ENCODE assay signal across 23 cellular contexts in genomic region chr2:76256689-76257088, GRCh38.
"Had no signal": no experiment of that assay in that cellular context is flagged by ENCODE, and none has a peak within 500 bp of the region (broad histone marks: within the 10 kb centered on the region; RNA-seq: fewer than 3 reads in every experiment).

No MANE protein-coding gene starts in this region.

- H3K27ac ChIP-seq: gastrocnemius medialis, tibial artery had no signal

- H3K36me3 Mint-ChIP-seq: activated naive CD8-positive, alpha-beta T cell treated with anti-CD3 and anti-CD28 coated beads, Interleukin-2, amount 10 ng/mL, durations not matched to agents 7 days and 5 days; stimulated activated effector memory CD8-positive, alpha-beta T cell treated with anti-CD3 and anti-CD28 coated beads, Interleukin-12 subunit alpha, Interleukin-12 subunit beta, amount 100 ng/mL, for 72 hours had no signal

- ATAC-seq: activated T-cell treated with anti-CD3 and anti-CD28 coated beads, Interleukin-2, amount 50 U/mL, for 4 hours; esophagus mucosa; gastrocnemius medialis; mucosa of descending colon; sciatic nerve; stimulated activated effector memory CD8-positive, alpha-beta T cell treated with anti-CD3 and anti-CD28 coated beads, Interleukin-12 subunit alpha, Interleukin-12 subunit beta, amount 100 ng/mL, for 72 hours; stimulated activated naive CD8-positive, alpha-beta T cell treated with anti-CD3 and anti-CD28 coated beads, Interleukin-15, amount 100 ng/mL, for 72 hours had no signal

- H3K27ac Mint-ChIP-seq: activated naive CD4-positive, alpha-beta T cell treated with anti-CD3 and anti-CD28 coated beads for 36 hours; activated naive CD8-positive, alpha-beta T cell treated with anti-CD3 and anti-CD28 coated beads, Interleukin-2, amount 10 ng/mL, durations not matched to agents 7 days and 5 days; activated T-helper 2 cell treated with anti-CD3 and anti-CD28 coated beads, Interferon-gamma antibody, Interleukin-2, Interleukin-4, amounts not matched to agents 10 μg/mL and 5 μg/mL and 100 μg/mL, durations not matched to agents 14 hours and 24 hours and 36 hours; stimulated activated effector memory CD8-positive, alpha-beta T cell treated with anti-CD3 and anti-CD28 coated beads, Interleukin-12 subunit alpha, Interleukin-12 subunit beta, amount 100 ng/mL, for 72 hours; stimulated activated naive CD8-positive, alpha-beta T cell treated with anti-CD3 and anti-CD28 coated beads, Interleukin-15, amount 100 ng/mL, for 72 hours; T-helper 1 cell treated with Interleukin-12 subunit alpha and Interleukin-12 subunit beta and Interleukin-4 antibody, amounts not matched to agents 30 μg/mL and 1 μg/mL, for 36 hours had no signal

- DNase-seq: activated CD4-positive, alpha-beta T cell treated with anti-CD3 and anti-CD28 coated beads for 4 hours; activated CD4-positive, alpha-beta T cell treated with anti-CD3 and anti-CD28 coated beads, Interleukin-2, amount 50 U/mL, for 48 hours; activated CD4-positive, CD25-positive, alpha-beta regulatory T cell; activated CD8-positive, alpha-beta memory T cell treated with anti-CD3 and anti-CD28 coated beads, Interleukin-2, amount 50 U/mL, for 48 hours; activated naive CD4-positive, alpha-beta T cell treated with anti-CD3 and anti-CD28 coated beads for 36 hours; activated naive CD8-positive, alpha-beta T cell treated with anti-CD3 and anti-CD28 coated beads, Interleukin-2, amount 10 ng/mL, durations not matched to agents 7 days and 5 days; activated T-cell treated with anti-CD3 and anti-CD28 coated beads, Interleukin-2, amount 50 U/mL, for 4 hours; amniotic stem cell; gastrocnemius medialis; hypothalamus; mesenchymal stem cell; mucosa of descending colon; small intestine; stimulated activated CD4-positive, alpha-beta T cell treated with anti-CD3 and anti-CD28 coated beads, Interleukin-2, amount 100 ng/mL, for 24 hours; stimulated activated naive CD8-positive, alpha-beta T cell treated with anti-CD3 and anti-CD28 coated beads, Interleukin-15, amount 100 ng/mL, for 72 hours; T1000; tibial artery had no signal

- H3K4me3 ChIP-seq: gastrocnemius medialis, mucosa of descending colon, tibial artery had no signal

- H3K9me3 ChIP-seq: gastrocnemius medialis, mucosa of descending colon, tibial artery had no signal

- H3K4me1 ChIP-seq: gastrocnemius medialis, tibial artery had no signal

- H3K36me3 ChIP-seq: gastrocnemius medialis, tibial artery had no signal

- H3K4me1 Mint-ChIP-seq: activated naive CD8-positive, alpha-beta T cell treated with anti-CD3 and anti-CD28 coated beads, Interleukin-2, amount 10 ng/mL, durations not matched to agents 7 days and 5 days; stimulated activated effector memory CD8-positive, alpha-beta T cell treated with anti-CD3 and anti-CD28 coated beads, Interleukin-12 subunit alpha, Interleukin-12 subunit beta, amount 100 ng/mL, for 72 hours; stimulated activated naive CD8-positive, alpha-beta T cell treated with anti-CD3 and anti-CD28 coated beads, Interleukin-15, amount 100 ng/mL, for 72 hours had no signal

- H3K4me3 Mint-ChIP-seq: activated naive CD4-positive, alpha-beta T cell treated with anti-CD3 and anti-CD28 coated beads for 36 hours; activated naive CD8-positive, alpha-beta T cell treated with anti-CD3 and anti-CD28 coated beads, Interleukin-2, amount 10 ng/mL, durations not matched to agents 7 days and 5 days; activated T-cell treated with anti-CD3 and anti-CD28 coated beads, Interleukin-2, amount 50 U/mL, for 4 hours; neural crest cell; stimulated activated effector memory CD8-positive, alpha-beta T cell treated with anti-CD3 and anti-CD28 coated beads, Interleukin-12 subunit alpha, Interleukin-12 subunit beta, amount 100 ng/mL, for 72 hours; stimulated activated naive CD8-positive, alpha-beta T cell treated with anti-CD3 and anti-CD28 coated beads, Interleukin-15, amount 100 ng/mL, for 72 hours; T-helper 1 cell treated with Interleukin-12 subunit alpha and Interleukin-12 subunit beta and Interleukin-4 antibody, amounts not matched to agents 30 μg/mL and 1 μg/mL, for 36 hours had no signal

- H3K9me3 Mint-ChIP-seq: activated naive CD4-positive, alpha-beta T cell treated with anti-CD3 and anti-CD28 coated beads for 36 hours; activated naive CD8-positive, alpha-beta T cell treated with anti-CD3 and anti-CD28 coated beads, Interleukin-2, amount 10 ng/mL, durations not matched to agents 7 days and 5 days; activated T-helper 2 cell treated with anti-CD3 and anti-CD28 coated beads, Interferon-gamma antibody, Interleukin-2, Interleukin-4, amounts not matched to agents 10 μg/mL and 5 μg/mL and 100 μg/mL, durations not matched to agents 14 hours and 24 hours and 36 hours; neural crest cell; stimulated activated naive CD8-positive, alpha-beta T cell treated with anti-CD3 and anti-CD28 coated beads, Interleukin-15, amount 100 ng/mL, for 72 hours; T-helper 1 cell treated with Interleukin-12 subunit alpha and Interleukin-12 subunit beta and Interleukin-4 antibody, amounts not matched to agents 30 μg/mL and 1 μg/mL, for 36 hours had no signal

- H3K27me3 ChIP-seq: gastrocnemius medialis, tibial artery had no signal

- H3K27me3 Mint-ChIP-seq: activated naive CD8-positive, alpha-beta T cell treated with anti-CD3 and anti-CD28 coated beads, Interleukin-2, amount 10 ng/mL, durations not matched to agents 7 days and 5 days; stimulated activated naive CD8-positive, alpha-beta T cell treated with anti-CD3 and anti-CD28 coated beads, Interleukin-15, amount 100 ng/mL, for 72 hours had no signal
